ENCODE assay signal across 1 cellular context in genomic region chr3:130059162-130059561, GRCh38.
TF ChIP-seq lines count a peak whose summit lies in the region.

No MANE protein-coding gene starts in this region.

TF ChIP-seq in K562, 482 proteins besides CTCF, POLR2A, EP300 and RAD21:
- TF ChIP-seq PRDM10 (IDR thresholded peaks at IDR 0.05; ENCODE audit: partially characterized antibody): peak; percentile 74
